ENCODE assay signal across 13 cellular contexts in genomic region chr12:111792155-111792876, GRCh38. TPM values are rescaled to one million over a fixed set of nuclear protein-coding genes. Genes with fewer than 3 reads are reported as not detected.
DNase-seq lines count a peak whose midpoint lies in the region; ATAC-seq lines count a peak whose summit lies in the region.
"Had no signal": no experiment of that assay in that cellular context is flagged by ENCODE, and none has a peak within 500 bp of the region (broad histone marks: within the 10 kb centered on the region; RNA-seq: fewer than 3 reads in every experiment).

No MANE protein-coding gene starts in this region.

- H3K36me3 ChIP-seq in duodenal mucosa (ENCODE audit: control insufficient read depth in 1 of 2, insufficient read depth in 2 of 2, low read length in 2 of 2) (peaks cover 39 to 77% of the 10 kb centered on the region in 2 donors), stomach smooth muscle (ENCODE audit: control insufficient read depth in 2 of 2, insufficient read depth in 2 of 2, low read length in 2 of 2) (peaks cover 37 to 64% of the 10 kb centered on the region in 2 donors)

- H3K9me3 ChIP-seq in duodenal mucosa (ENCODE audit: control insufficient read depth in 1 of 2, low read length in 2 of 2), result no peaks in the 10 kb centered on the region
- H3K9me3 ChIP-seq in stomach smooth muscle (ENCODE audit: control insufficient read depth in 2 of 2, low read length in 2 of 2), result no peaks in the 10 kb centered on the region

- DNase-seq in HCEC 1CT (peak; percentile 32), left colon (peak; percentile 62 to 69), Kasumi-1 (lab: John Stamatoyannopoulos, UW) (no peak), SHP77 treated with DMSO at 0.1 percent for 48 hours (lab: John Stamatoyannopoulos, UW) (no peak)
- DNase-seq: activated CD4-positive, alpha-beta memory T cell treated with anti-CD3 and anti-CD28 coated beads for 36 hours; activated naive CD8-positive, alpha-beta T cell treated with anti-CD3 and anti-CD28 coated beads for 36 hours; NCI-H1105 had no signal

- H3K9ac ChIP-seq in duodenal mucosa (ENCODE audit: low read depth in 1 of 2, low read length in 2 of 2) (peak overlapping the region in 1 of 2 donors; percentile 39), stomach smooth muscle (ENCODE audit: low read length in 2 of 2) (no peak overlapping the region)
- H3K9ac ChIP-seq: neural progenitor cell had no signal

- peak overlapping the region; percentile 50 for H3K27ac ChIP-seq in duodenal mucosa (ENCODE audit: low read depth, low read length)
- H3K27ac ChIP-seq in stomach smooth muscle (ENCODE audit: low read length), result peak overlapping the region; percentile 31
- H3K27ac ChIP-seq: HL-60, neural progenitor cell had no signal

- intact Hi-C loops in left colon (cut with DNase I, micrococcal nuclease), result no loop called here

- H3K4me1 ChIP-seq in duodenal mucosa (ENCODE audit: control insufficient read depth in 1 of 2, insufficient read depth in 2 of 2, low read length in 2 of 2) (peaks cover 8 to 15% of the 10 kb centered on the region in 2 donors), stomach smooth muscle (ENCODE audit: control insufficient read depth, insufficient read depth, low read length) (peaks cover 13% of the 10 kb centered on the region)
- H3K4me1 ChIP-seq: neural progenitor cell had no signal

- peak; percentile 77 for ATAC-seq in left colon
- ATAC-seq in HG03571 (IDR thresholded peaks at IDR 0.05; ENCODE audit: unreplicated experiment), result no peak
- no peak for ATAC-seq in GM21526 (IDR thresholded peaks at IDR 0.05; ENCODE audit: low FRiP score, unreplicated experiment)

- no peaks in the 10 kb centered on the region for H3K27me3 ChIP-seq in duodenal mucosa (ENCODE audit: control insufficient read depth in 1 of 2, insufficient read depth in 2 of 2, low read length in 2 of 2)
- no peaks in the 10 kb centered on the region for H3K27me3 ChIP-seq in stomach smooth muscle (ENCODE audit: control insufficient read depth in 1 of 2, insufficient read depth in 2 of 2, low read length in 2 of 2)
- H3K27me3 ChIP-seq: neural progenitor cell had no signal

- H3K4me3 ChIP-seq in duodenal mucosa (ENCODE audit: low read depth in 1 of 2, low read length in 2 of 2) (no peak overlapping the region), stomach smooth muscle (ENCODE audit: low read length in 2 of 2) (no peak overlapping the region)
- H3K4me3 ChIP-seq: neural progenitor cell had no signal

RNA-seq across cellular contexts. Expression of gene ALDH2, which starts 25.6 kb away (rescaled TPM):
- 100 to 1,000 TPM; 371 to 399 TPM for total RNA-seq in left colon

RNA-seq across cellular contexts. Expression of gene MAPKAPK5, which starts 49.7 kb away (rescaled TPM):
- total RNA-seq in left colon, result 10 to 100 TPM; 76.1 to 86.4 TPM

Comparison
In these comparisons a context has a peak if more than half of its experiments do, and no peak if none do; other contexts are left out.
1. DNase-seq: peak in HCEC 1CT (single experiment) and left colon (2 of 2); none in Kasumi-1 (0 of 2) and SHP77 treated with DMSO at 0.1 percent for 48 hours (single experiment).